8 cellular contexts compared by ENCODE assay signal in the genomic region with DNA sequence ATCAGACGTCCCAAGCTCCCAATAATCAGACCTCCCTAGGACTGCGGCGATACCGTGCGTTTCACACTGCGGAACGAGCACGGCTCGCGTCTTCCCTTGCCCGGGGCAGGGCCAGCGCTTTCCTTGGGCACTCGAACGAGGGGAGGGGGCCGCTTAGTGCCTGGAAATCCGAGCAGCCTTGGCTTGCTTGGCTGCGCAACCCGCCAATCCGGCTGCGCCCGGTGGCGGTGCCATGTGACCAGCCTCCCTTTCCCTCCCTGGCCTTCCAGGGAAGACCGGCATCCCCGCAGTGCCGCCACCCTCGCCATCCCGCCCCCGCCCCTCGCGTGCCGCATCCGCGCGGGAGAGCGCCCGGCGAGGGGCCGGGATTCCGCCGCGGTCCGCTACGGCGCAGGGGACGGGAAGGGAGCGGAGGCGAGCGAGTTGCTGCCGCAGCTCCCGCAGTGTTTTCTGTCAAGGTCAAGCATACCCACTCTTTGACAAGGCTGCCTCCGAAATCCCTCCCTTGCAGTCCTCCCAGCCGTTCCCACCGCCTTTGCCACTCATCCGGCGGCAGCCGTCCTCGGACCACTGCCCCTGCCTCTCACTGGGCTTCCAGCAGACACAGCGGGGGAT. TPM values are rescaled to one million over a fixed set of nuclear protein-coding genes. Genes with fewer than 3 reads are reported as not detected.
A peak's percentile ranks its signal among the peaks of the same experiment; 100 is the strongest.
DNase-seq lines count a peak whose midpoint lies in the region; ATAC-seq, FAIRE-seq and TF ChIP-seq lines count a peak whose summit lies in the region.

No MANE protein-coding gene starts in this region.

- POLR2A ChIA-PET in GM12878 (lab: Charles Lee) = interaction anchor here (1.4 kb wide), 1 partner anchor 20 kb away, joined by 3 read pairs; no protein-coding TSS in a partner anchor

- no peaks in the 10 kb centered on the region for H3K79me2 ChIP-seq in GM12878 (ENCODE audit: control insufficient read depth, insufficient read depth, low read length)

- intact Hi-C loops in GM12878 (cut with micrococcal nuclease; ENCODE audit: unreplicated experiment) = no loop called here

- H3K9me3 ChIP-seq in GM12878 (replicated peaks; ENCODE audit: control insufficient read depth, insufficient read depth, low read length) = no peaks in the 10 kb centered on the region; the same call in 2 of the 3 replicates
- no peaks in the 10 kb centered on the region for H3K9me3 ChIP-seq in iPS-18a (ENCODE audit: control insufficient read depth, low read depth, low read length)

- in situ Hi-C loops in G401 (cut with HindIII; ENCODE audit: low sequenced_read_pairs) = no loop called here
- in situ Hi-C loops in GM12878 (cut with MboI) = no loop called here

- no peaks in the 10 kb centered on the region for H3K4me1 ChIP-seq in GM12878 (ENCODE audit: control insufficient read depth, insufficient read depth, low read length)
- H3K4me1 ChIP-seq in iPS-18a (ENCODE audit: control insufficient read depth, low read depth, low read length) = peaks cover 6% of the 10 kb centered on the region

- H2AFZ ChIP-seq in GM12878 (ENCODE audit: control insufficient read depth, low read depth, low read length) = peak overlapping the region; percentile 58

- no peak overlapping the region for H3K9ac ChIP-seq in GM12878 (ENCODE audit: control insufficient read depth, insufficient read depth, low read length)
- H3K9ac ChIP-seq in iPS-18a (ENCODE audit: low read length) = peak overlapping the region; percentile 54

- no peak for TF ChIP-seq EP300 in GM12878 (IDR thresholded peaks at IDR 0.05; ENCODE audit: borderline replicate concordance in 1 of 2, control insufficient read depth in 1 of 2, low read depth in 2 of 2, low read length in 2 of 2)

- CTCF ChIA-PET in GM12878 (lab: Yijun Ruan, JAX) = no interaction called here

- BruUV-seq in GM12878 (replicated peaks; lab: Mats Ljungman, UMichigan) = no TSS peak

- 23% methylated on average over 35 of the region's 58 CpGs for WGBS in GM12878 (ENCODE audit: insufficient coverage, insufficient replicate concordance, low lambda C conversion rate, missing lambda C conversion rate)

- no peaks in the 10 kb centered on the region for H3K36me3 ChIP-seq in GM12878 (ENCODE audit: control insufficient read depth in 2 of 2, insufficient read depth in 2 of 2, low read length in 1 of 2)
- H3K36me3 ChIP-seq in iPS-18a (ENCODE audit: control insufficient read depth, low read depth, low read length) = no peaks in the 10 kb centered on the region

- peaks cover 1 to 6% of the 10 kb centered on the region in 2 experiments; a peak in 3 of 4 replicates for H3K27me3 ChIP-seq in GM12878 (replicated peaks in 1 of 2; ENCODE audit: control insufficient read depth in 2 of 2, insufficient read depth in 2 of 2, low read length in 1 of 2)
- H3K27me3 ChIP-seq in iPS-18a (ENCODE audit: control insufficient read depth, insufficient read depth, low read length) = peaks cover 29% of the 10 kb centered on the region

- SMC1A ChIA-PET in GM12878 (lab: Charles Lee; ENCODE audit: uncharacterized antibody, unreplicated experiment) = interaction anchor here (1.9 kb wide), 1 partner anchor 8 kb away, joined by 6 read pairs; no protein-coding TSS in a partner anchor

- FAIRE-seq in GM12878 (lab: Jason Lieb, UNC) = no peak

- DNase-seq in G401 (ENCODE audit: low spot score) (peak; percentile 79), NCI-H2171 (lab: John Stamatoyannopoulos, UW) (peak; percentile 82), GM12878 (ENCODE audit: low read depth, low spot score) (no peak), putamen (ENCODE audit: low spot score) (peak; percentile 70)

- RAD21 ChIA-PET in GM12878 (lab: Charles Lee; ENCODE audit: unreplicated experiment) = no interaction called here

- no peak for TF ChIP-seq CTCF in GM12878 (IDR thresholded peaks at IDR 0.05 in 2 of 3, conservative IDR thresholded peaks at IDR 0.05 in 1 of 3; ENCODE audit: control insufficient read depth in 2 of 3, extremely low read depth in 1 of 3, insufficient read depth in 1 of 3, low read depth in 3 of 3, low read length in 3 of 3)

- TF ChIP-seq RAD21 in GM12878 (IDR thresholded peaks at IDR 0.05; ENCODE audit: insufficient read depth, low read depth, low read length) = no peak

- H4K20me1 ChIP-seq in GM12878 (ENCODE audit: control insufficient read depth, insufficient read depth) = no peaks in the 10 kb centered on the region

- H3K4me3 ChIP-seq in GM12878 (peak overlapping the region; percentile 53; the same call in 1 of the 2 replicates), iPS-18a (ENCODE audit: low read length) (peak overlapping the region; percentile 72)

- H3K4me2 ChIP-seq in GM12878 (ENCODE audit: control insufficient read depth, insufficient read depth) = peak overlapping the region; percentile 36; the same call in 1 of the 2 replicates

- TF ChIP-seq POLR2A in GM12878 (IDR thresholded peaks at IDR 0.05; ENCODE audit: low read depth, low read length) = no peak

- no peak overlapping the region for H3K27ac ChIP-seq in GM12878 (ENCODE audit: control insufficient read depth, insufficient read depth)
- no peak overlapping the region for H3K27ac ChIP-seq in iPS-18a (ENCODE audit: low read length)

- peak; percentile 62 for ATAC-seq in GM12878
- ATAC-seq in HG03520 (IDR thresholded peaks at IDR 0.05; ENCODE audit: unreplicated experiment) = no peak
- ATAC-seq in GM19328 (IDR thresholded peaks at IDR 0.05; ENCODE audit: unreplicated experiment) = no peak
- no peak for ATAC-seq in GM21526 (IDR thresholded peaks at IDR 0.05; ENCODE audit: low FRiP score, unreplicated experiment)

TF ChIP-seq in GM12878, 131 proteins besides CTCF, POLR2A, EP300 and RAD21 (continues in another document):
- TF ChIP-seq, protein P1, sequence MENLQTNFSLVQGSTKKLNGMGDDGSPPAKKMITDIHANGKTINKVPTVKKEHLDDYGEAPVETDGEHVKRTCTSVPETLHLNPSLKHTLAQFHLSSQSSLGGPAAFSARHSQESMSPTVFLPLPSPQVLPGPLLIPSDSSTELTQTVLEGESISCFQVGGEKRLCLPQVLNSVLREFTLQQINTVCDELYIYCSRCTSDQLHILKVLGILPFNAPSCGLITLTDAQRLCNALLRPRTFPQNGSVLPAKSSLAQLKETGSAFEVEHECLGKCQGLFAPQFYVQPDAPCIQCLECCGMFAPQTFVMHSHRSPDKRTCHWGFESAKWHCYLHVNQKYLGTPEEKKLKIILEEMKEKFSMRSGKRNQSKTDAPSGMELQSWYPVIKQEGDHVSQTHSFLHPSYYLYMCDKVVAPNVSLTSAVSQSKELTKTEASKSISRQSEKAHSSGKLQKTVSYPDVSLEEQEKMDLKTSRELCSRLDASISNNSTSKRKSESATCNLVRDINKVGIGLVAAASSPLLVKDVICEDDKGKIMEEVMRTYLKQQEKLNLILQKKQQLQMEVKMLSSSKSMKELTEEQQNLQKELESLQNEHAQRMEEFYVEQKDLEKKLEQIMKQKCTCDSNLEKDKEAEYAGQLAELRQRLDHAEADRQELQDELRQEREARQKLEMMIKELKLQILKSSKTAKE (IDR thresholded peaks at IDR 0.05; ENCODE audit: low read depth, poor library complexity, severe bottlenecking) = no peak
- TF ChIP-seq BMI1 (IDR thresholded peaks at IDR 0.05; ENCODE audit: borderline replicate concordance) (no peak), KDM1A (IDR thresholded peaks at IDR 0.05; ENCODE audit: borderline replicate concordance) (no peak), ZNF687 (IDR thresholded peaks at IDR 0.05) (no peak), RAD51 (IDR thresholded peaks at IDR 0.05) (no peak), ZNF24 (IDR thresholded peaks at IDR 0.05) (no peak)

RNA-seq across cellular contexts. Expression of gene RNF19B, which starts 8.3 kb away (rescaled TPM):
- 13.2 and 19.0 TPM in 2 replicates for total RNA-seq in G401 (2014; rRNA removed; shearing (Covaris generic))
- 15.2 and 15.5 TPM in 2 replicates for total RNA-seq in GM12878 (2013; cell fraction: nucleolus; rRNA removed)
- total RNA-seq in GM12878 (2014; rRNA removed) = 17.2 and 17.6 TPM in 2 replicates
- 15.5 and 16.7 TPM in 2 replicates for total RNA-seq in GM12878 (2014; rRNA removed; fragmentation: Illumina TruSeq; extraction: Trizol)
- 30.3 and 32.2 TPM in 2 replicates for total RNA-seq in GM12878 (2021)
- polyA plus RNA-seq in GM12878 (2011; ENCODE audit: low read depth) = 12.8 TPM
- 21.7 and 32.6 TPM in 2 replicates for polyA plus RNA-seq in GM12878 (2011; rRNA removed)
- 29.5 and 31.4 TPM in 2 replicates for polyA plus RNA-seq in GM12878 (2011; cell fraction: cytosol; rRNA removed)
- 16.5 and 19.7 TPM in 2 replicates for polyA plus RNA-seq in GM12878 (2011; cell fraction: nucleus; rRNA removed)
- polyA plus RNA-seq in GM12878 (2012) = 16.7 and 18.2 TPM in 2 replicates
- polyA plus RNA-seq in GM12878 (2014; fragmentation: Illumina TruSeq; extraction: Trizol) = 23.1 and 24.9 TPM in 2 replicates
- 1 to 10 TPM; 4.3 to 9.1 TPM for polyA plus RNA-seq in GM12878 (2014; fragmentation: Nextera tagmentation; extraction: Ambion mirVana)
- polyA plus RNA-seq in GM12878 (2014; rRNA removed) = 23.4 and 24.2 TPM in 2 replicates
- 1 to 10 TPM; 2.8 to 4.0 TPM for polyA plus RNA-seq in GM12878 (2016; fragmentation: Nextera tagmentation; extraction: Ambion mirVana)
- polyA minus RNA-seq in GM12878 (2011; rRNA and poly(A)+ RNA removed) = 54.0 and 66.6 TPM in 2 replicates
- 17.2 and 18.3 TPM in 2 replicates for polyA minus RNA-seq in GM12878 (2011; cell fraction: cytosol; rRNA and poly(A)+ RNA removed)
- 14.4 and 22.5 TPM in 2 replicates for polyA minus RNA-seq in GM12878 (2011; cell fraction: nucleus; rRNA and poly(A)+ RNA removed)
